Comparison of ENCODE assay signal across 2 cellular contexts in the genomic region with DNA sequence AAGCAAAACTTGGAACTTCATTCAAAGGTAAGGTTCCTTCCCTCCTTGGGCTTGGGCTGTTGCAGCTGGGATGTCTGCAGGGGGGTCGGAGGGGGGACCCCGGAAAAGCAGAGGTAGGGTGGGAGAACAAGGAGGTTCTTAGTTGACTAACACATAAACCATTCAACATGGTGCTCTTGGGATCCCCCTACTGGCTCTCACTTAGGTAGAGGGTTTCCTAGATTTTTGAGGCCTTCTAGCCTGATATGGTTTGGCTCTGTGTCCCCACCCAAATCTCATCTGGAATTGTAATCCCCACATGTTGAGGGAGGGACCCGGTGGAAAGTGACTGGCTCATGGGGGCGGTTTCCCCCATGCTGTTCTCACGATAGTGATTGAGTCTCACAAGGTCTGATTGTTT.
TF ChIP-seq lines count a peak whose summit lies in the region.

No MANE protein-coding gene starts in this region.

TF ChIP-seq in IMR-90, 13 proteins besides CTCF, POLR2A, EP300 and RAD21:
- TF ChIP-seq FOS (IDR thresholded peaks at IDR 0.05; ENCODE audit: low read depth, low read length): no peak
- TF ChIP-seq MAFK (IDR thresholded peaks at IDR 0.05; ENCODE audit: low read depth, low read length): no peak
- TF ChIP-seq, protein P1, sequence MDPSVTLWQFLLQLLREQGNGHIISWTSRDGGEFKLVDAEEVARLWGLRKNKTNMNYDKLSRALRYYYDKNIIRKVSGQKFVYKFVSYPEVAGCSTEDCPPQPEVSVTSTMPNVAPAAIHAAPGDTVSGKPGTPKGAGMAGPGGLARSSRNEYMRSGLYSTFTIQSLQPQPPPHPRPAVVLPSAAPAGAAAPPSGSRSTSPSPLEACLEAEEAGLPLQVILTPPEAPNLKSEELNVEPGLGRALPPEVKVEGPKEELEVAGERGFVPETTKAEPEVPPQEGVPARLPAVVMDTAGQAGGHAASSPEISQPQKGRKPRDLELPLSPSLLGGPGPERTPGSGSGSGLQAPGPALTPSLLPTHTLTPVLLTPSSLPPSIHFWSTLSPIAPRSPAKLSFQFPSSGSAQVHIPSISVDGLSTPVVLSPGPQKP (IDR thresholded peaks at IDR 0.05; ENCODE audit: borderline replicate concordance, low read depth, low read length): no peak
- TF ChIP-seq CEBPB (IDR thresholded peaks at IDR 0.05; ENCODE audit: low read depth, low read length): no peak
- TF ChIP-seq CHD1 (IDR thresholded peaks at IDR 0.05; ENCODE audit: low read depth, low read length): no peak
- TF ChIP-seq MAZ (IDR thresholded peaks at IDR 0.05; ENCODE audit: borderline replicate concordance, low read depth, low read length): no peak
- no peak for TF ChIP-seq NFE2L2 (IDR thresholded peaks at IDR 0.05; ENCODE audit: low read depth, low read length)
- no peak for TF ChIP-seq SMC3 (IDR thresholded peaks at IDR 0.05; ENCODE audit: low read depth, low read length)
- no peak for TF ChIP-seq BHLHE40 (IDR thresholded peaks at IDR 0.05; ENCODE audit: low read depth, low read length)
- TF ChIP-seq RFX5 (IDR thresholded peaks at IDR 0.05; ENCODE audit: low read depth, low read length): no peak
- no peak for TF ChIP-seq RCOR1 (IDR thresholded peaks at IDR 0.05; ENCODE audit: insufficient replicate concordance, low read length)
- TF ChIP-seq, protein P2, sequence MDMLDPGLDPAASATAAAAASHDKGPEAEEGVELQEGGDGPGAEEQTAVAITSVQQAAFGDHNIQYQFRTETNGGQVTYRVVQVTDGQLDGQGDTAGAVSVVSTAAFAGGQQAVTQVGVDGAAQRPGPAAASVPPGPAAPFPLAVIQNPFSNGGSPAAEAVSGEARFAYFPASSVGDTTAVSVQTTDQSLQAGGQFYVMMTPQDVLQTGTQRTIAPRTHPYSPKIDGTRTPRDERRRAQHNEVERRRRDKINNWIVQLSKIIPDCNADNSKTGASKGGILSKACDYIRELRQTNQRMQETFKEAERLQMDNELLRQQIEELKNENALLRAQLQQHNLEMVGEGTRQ (IDR thresholded peaks at IDR 0.05; ENCODE audit: low read depth, low read length): no peak

TF ChIP-seq in WTC11, 78 proteins besides CTCF, POLR2A, EP300 and RAD21:
- TF ChIP-seq, protein P3, sequence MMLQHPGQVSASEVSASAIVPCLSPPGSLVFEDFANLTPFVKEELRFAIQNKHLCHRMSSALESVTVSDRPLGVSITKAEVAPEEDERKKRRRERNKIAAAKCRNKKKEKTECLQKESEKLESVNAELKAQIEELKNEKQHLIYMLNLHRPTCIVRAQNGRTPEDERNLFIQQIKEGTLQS (CRISPR knock-in tag; conservative IDR thresholded peaks at IDR 0.05): no peak
- TF ChIP-seq, protein P4, sequence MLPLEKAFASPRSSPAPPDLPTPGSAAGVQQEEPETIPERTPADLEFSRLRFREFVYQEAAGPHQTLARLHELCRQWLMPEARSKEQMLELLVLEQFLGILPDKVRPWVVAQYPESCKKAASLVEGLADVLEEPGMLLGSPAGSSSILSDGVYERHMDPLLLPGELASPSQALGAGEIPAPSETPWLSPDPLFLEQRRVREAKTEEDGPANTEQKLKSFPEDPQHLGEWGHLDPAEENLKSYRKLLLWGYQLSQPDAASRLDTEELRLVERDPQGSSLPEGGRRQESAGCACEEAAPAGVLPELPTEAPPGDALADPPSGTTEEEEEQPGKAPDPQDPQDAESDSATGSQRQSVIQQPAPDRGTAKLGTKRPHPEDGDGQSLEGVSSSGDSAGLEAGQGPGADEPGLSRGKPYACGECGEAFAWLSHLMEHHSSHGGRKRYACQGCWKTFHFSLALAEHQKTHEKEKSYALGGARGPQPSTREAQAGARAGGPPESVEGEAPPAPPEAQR (CRISPR knock-in tag; IDR thresholded peaks at IDR 0.05): no peak
- no peak for TF ChIP-seq GTF2I (CRISPR knock-in tag; conservative IDR thresholded peaks at IDR 0.05)
- TF ChIP-seq ETV6 (CRISPR knock-in tag; IDR thresholded peaks at IDR 0.05): no peak
- TF ChIP-seq, protein P5, sequence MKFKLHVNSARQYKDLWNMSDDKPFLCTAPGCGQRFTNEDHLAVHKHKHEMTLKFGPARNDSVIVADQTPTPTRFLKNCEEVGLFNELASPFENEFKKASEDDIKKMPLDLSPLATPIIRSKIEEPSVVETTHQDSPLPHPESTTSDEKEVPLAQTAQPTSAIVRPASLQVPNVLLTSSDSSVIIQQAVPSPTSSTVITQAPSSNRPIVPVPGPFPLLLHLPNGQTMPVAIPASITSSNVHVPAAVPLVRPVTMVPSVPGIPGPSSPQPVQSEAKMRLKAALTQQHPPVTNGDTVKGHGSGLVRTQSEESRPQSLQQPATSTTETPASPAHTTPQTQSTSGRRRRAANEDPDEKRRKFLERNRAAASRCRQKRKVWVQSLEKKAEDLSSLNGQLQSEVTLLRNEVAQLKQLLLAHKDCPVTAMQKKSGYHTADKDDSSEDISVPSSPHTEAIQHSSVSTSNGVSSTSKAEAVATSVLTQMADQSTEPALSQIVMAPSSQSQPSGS (CRISPR knock-in tag; IDR thresholded peaks at IDR 0.05; ENCODE audit: borderline replicate concordance, low read depth): no peak
- no peak for TF ChIP-seq TP53 (CRISPR knock-in tag; IDR thresholded peaks at IDR 0.05)
- TF ChIP-seq TCF7 (CRISPR knock-in tag; IDR thresholded peaks at IDR 0.05; ENCODE audit: low read depth): no peak
- TF ChIP-seq HMGA2 (CRISPR knock-in tag; IDR thresholded peaks at IDR 0.05): no peak
- TF ChIP-seq FOXK1 (CRISPR knock-in tag; IDR thresholded peaks at IDR 0.05): no peak
- TF ChIP-seq, protein P6, sequence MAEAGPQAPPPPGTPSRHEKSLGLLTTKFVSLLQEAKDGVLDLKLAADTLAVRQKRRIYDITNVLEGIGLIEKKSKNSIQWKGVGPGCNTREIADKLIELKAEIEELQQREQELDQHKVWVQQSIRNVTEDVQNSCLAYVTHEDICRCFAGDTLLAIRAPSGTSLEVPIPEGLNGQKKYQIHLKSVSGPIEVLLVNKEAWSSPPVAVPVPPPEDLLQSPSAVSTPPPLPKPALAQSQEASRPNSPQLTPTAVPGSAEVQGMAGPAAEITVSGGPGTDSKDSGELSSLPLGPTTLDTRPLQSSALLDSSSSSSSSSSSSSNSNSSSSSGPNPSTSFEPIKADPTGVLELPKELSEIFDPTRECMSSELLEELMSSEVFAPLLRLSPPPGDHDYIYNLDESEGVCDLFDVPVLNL (CRISPR knock-in tag; IDR thresholded peaks at IDR 0.05; ENCODE audit: borderline replicate concordance, low read depth): no peak
- TF ChIP-seq IRF2 (CRISPR knock-in tag; IDR thresholded peaks at IDR 0.05; ENCODE audit: borderline replicate concordance, low read depth): no peak
- TF ChIP-seq ELF4 (CRISPR knock-in tag; IDR thresholded peaks at IDR 0.05; ENCODE audit: low read depth): no peak
- TF ChIP-seq CREM (CRISPR knock-in tag; IDR thresholded peaks at IDR 0.05): no peak
- no peak for TF ChIP-seq NFATC4 (CRISPR knock-in tag; IDR thresholded peaks at IDR 0.05)
- TF ChIP-seq, protein P7, sequence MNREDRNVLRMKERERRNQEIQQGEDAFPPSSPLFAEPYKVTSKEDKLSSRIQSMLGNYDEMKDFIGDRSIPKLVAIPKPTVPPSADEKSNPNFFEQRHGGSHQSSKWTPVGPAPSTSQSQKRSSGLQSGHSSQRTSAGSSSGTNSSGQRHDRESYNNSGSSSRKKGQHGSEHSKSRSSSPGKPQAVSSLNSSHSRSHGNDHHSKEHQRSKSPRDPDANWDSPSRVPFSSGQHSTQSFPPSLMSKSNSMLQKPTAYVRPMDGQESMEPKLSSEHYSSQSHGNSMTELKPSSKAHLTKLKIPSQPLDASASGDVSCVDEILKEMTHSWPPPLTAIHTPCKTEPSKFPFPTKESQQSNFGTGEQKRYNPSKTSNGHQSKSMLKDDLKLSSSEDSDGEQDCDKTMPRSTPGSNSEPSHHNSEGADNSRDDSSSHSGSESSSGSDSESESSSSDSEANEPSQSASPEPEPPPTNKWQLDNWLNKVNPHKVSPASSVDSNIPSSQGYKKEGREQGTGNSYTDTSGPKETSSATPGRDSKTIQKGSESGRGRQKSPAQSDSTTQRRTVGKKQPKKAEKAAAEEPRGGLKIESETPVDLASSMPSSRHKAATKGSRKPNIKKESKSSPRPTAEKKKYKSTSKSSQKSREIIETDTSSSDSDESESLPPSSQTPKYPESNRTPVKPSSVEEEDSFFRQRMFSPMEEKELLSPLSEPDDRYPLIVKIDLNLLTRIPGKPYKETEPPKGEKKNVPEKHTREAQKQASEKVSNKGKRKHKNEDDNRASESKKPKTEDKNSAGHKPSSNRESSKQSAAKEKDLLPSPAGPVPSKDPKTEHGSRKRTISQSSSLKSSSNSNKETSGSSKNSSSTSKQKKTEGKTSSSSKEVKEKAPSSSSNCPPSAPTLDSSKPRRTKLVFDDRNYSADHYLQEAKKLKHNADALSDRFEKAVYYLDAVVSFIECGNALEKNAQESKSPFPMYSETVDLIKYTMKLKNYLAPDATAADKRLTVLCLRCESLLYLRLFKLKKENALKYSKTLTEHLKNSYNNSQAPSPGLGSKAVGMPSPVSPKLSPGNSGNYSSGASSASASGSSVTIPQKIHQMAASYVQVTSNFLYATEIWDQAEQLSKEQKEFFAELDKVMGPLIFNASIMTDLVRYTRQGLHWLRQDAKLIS (CRISPR knock-in tag; IDR thresholded peaks at IDR 0.05; ENCODE audit: borderline replicate concordance): no peak
- no peak for TF ChIP-seq ZNF396 (CRISPR knock-in tag; IDR thresholded peaks at IDR 0.05; ENCODE audit: borderline replicate concordance)
TF ChIP-seq in WTC11: peak in this region for 0.
